ENCODE assay signal across 1 cellular context in the genomic region with DNA sequence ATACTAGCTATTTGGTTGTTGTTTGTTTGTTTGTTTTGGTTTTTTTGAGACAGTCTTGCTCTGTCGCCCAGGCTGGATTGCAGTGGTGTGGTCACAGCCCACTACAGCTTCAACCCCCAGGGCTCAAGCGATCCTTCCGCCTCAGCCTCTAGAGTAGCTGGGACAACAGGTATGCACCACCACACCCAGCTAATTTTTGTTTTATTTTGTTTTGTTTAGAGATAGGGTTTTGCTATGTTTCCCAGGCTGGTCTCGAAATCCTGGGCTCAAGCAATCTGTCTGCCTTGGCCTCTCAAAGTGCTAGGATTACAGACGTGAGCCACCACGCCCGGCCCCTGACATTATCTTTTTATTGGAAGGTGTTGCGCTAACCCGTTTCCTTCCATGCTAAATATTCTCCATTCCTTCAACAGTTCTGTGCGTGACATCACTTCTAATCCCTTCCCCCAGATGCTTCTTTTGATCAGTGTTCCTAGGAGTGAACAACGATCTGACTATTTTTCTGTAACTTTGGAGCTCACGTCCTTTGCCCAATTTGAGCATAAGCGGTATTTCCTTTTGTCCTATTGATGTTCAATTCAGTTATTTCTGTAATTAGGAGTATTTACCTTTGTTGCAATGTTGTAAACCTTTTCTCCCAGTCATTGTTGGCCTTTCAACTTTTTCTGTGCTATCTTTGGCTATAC.
A peak's percentile ranks its signal among the peaks of the same experiment; 100 is the strongest.
TF ChIP-seq lines count a peak whose summit lies in the region.

No MANE protein-coding gene starts in this region.

TF ChIP-seq in HepG2, 621 proteins besides CTCF, POLR2A, EP300 and RAD21 (continued from another document and continues in another):
- no peak; the same call in 1 of the 2 replicates for TF ChIP-seq PRDM10 (CRISPR knock-in tag; IDR thresholded peaks at IDR 0.05; ENCODE audit: low read depth)
- TF ChIP-seq, protein P1, sequence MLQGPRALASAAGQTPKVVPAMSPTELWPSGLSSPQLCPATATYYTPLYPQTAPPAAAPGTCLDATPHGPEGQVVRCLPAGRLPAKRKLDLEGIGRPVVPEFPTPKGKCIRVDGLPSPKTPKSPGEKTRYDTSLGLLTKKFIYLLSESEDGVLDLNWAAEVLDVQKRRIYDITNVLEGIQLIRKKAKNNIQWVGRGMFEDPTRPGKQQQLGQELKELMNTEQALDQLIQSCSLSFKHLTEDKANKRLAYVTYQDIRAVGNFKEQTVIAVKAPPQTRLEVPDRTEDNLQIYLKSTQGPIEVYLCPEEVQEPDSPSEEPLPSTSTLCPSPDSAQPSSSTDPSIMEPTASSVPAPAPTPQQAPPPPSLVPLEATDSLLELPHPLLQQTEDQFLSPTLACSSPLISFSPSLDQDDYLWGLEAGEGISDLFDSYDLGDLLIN (CRISPR knock-in tag; IDR thresholded peaks at IDR 0.05; ENCODE audit: borderline replicate concordance): no peak
- TF ChIP-seq PCBP2 (optimal IDR thresholded peaks at IDR 0.05; ENCODE audit: low read depth, low read length, poor library complexity, severe bottlenecking): no peak
- TF ChIP-seq ZNF296 (CRISPR knock-in tag; conservative IDR thresholded peaks at IDR 0.05): no peak
- TF ChIP-seq ZNF367 (CRISPR knock-in tag; IDR thresholded peaks at IDR 0.05; ENCODE audit: borderline replicate concordance): no peak
- TF ChIP-seq ZNF644 (CRISPR knock-in tag; IDR thresholded peaks at IDR 0.05; ENCODE audit: low read depth): no peak
- TF ChIP-seq TCF7 (IDR thresholded peaks at IDR 0.05; ENCODE audit: low read depth): peak; percentile 91
- TF ChIP-seq ZNF784 (CRISPR knock-in tag; IDR thresholded peaks at IDR 0.05; ENCODE audit: borderline replicate concordance): 0 out of 2 replicates have a peak, but pooled peaks have one; percentile 67
- TF ChIP-seq ZNF446 (CRISPR knock-in tag; IDR thresholded peaks at IDR 0.05): no peak
- no peak for TF ChIP-seq PAF1 (CRISPR knock-in tag; IDR thresholded peaks at IDR 0.05)
- TF ChIP-seq, protein P2, sequence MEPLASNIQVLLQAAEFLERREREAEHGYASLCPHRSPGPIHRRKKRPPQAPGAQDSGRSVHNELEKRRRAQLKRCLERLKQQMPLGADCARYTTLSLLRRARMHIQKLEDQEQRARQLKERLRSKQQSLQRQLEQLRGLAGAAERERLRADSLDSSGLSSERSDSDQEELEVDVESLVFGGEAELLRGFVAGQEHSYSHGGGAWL (CRISPR knock-in tag; IDR thresholded peaks at IDR 0.05): no peak
- TF ChIP-seq ZNF350 (CRISPR knock-in tag; IDR thresholded peaks at IDR 0.05; ENCODE audit: borderline replicate concordance, low read depth): peak; percentile 60; the same call in 1 of the 2 replicates
- TF ChIP-seq FUBP1 (CRISPR knock-in tag; IDR thresholded peaks at IDR 0.05; ENCODE audit: borderline replicate concordance): no peak
- TF ChIP-seq AGO2 (optimal IDR thresholded peaks at IDR 0.05; ENCODE audit: low read depth, low read length): no peak
- no peak; the same call in 1 of the 2 replicates for TF ChIP-seq HMG20B (CRISPR knock-in tag; conservative IDR thresholded peaks at IDR 0.05)
- TF ChIP-seq DNMT3B (CRISPR knock-in tag; conservative IDR thresholded peaks at IDR 0.05): no peak
- no peak for TF ChIP-seq FOSL1 (CRISPR knock-in tag; IDR thresholded peaks at IDR 0.05; ENCODE audit: borderline replicate concordance)
- TF ChIP-seq POLR2AphosphoS2 (IDR thresholded peaks at IDR 0.05; ENCODE audit: low read depth, low read length): no peak
- TF ChIP-seq ZNF329 (CRISPR knock-in tag; IDR thresholded peaks at IDR 0.05; ENCODE audit: low read depth): 0 out of 2 replicates have a peak, but pooled peaks have one; percentile 28
- no peak for TF ChIP-seq ZNF510 (CRISPR knock-in tag; IDR thresholded peaks at IDR 0.05; ENCODE audit: low read depth)
- no peak for TF ChIP-seq BRD4 (CRISPR knock-in tag; IDR thresholded peaks at IDR 0.05)
- TF ChIP-seq FLYWCH1 (CRISPR knock-in tag; IDR thresholded peaks at IDR 0.05): no peak
- peak; percentile 81 for TF ChIP-seq MEIS1 (CRISPR knock-in tag; IDR thresholded peaks at IDR 0.05; ENCODE audit: borderline replicate concordance)
- no peak for TF ChIP-seq ZNF317 (CRISPR knock-in tag; IDR thresholded peaks at IDR 0.05)
- no peak for TF ChIP-seq ZNF431 (CRISPR knock-in tag; IDR thresholded peaks at IDR 0.05; ENCODE audit: borderline replicate concordance, low read depth)
- TF ChIP-seq, protein P3, sequence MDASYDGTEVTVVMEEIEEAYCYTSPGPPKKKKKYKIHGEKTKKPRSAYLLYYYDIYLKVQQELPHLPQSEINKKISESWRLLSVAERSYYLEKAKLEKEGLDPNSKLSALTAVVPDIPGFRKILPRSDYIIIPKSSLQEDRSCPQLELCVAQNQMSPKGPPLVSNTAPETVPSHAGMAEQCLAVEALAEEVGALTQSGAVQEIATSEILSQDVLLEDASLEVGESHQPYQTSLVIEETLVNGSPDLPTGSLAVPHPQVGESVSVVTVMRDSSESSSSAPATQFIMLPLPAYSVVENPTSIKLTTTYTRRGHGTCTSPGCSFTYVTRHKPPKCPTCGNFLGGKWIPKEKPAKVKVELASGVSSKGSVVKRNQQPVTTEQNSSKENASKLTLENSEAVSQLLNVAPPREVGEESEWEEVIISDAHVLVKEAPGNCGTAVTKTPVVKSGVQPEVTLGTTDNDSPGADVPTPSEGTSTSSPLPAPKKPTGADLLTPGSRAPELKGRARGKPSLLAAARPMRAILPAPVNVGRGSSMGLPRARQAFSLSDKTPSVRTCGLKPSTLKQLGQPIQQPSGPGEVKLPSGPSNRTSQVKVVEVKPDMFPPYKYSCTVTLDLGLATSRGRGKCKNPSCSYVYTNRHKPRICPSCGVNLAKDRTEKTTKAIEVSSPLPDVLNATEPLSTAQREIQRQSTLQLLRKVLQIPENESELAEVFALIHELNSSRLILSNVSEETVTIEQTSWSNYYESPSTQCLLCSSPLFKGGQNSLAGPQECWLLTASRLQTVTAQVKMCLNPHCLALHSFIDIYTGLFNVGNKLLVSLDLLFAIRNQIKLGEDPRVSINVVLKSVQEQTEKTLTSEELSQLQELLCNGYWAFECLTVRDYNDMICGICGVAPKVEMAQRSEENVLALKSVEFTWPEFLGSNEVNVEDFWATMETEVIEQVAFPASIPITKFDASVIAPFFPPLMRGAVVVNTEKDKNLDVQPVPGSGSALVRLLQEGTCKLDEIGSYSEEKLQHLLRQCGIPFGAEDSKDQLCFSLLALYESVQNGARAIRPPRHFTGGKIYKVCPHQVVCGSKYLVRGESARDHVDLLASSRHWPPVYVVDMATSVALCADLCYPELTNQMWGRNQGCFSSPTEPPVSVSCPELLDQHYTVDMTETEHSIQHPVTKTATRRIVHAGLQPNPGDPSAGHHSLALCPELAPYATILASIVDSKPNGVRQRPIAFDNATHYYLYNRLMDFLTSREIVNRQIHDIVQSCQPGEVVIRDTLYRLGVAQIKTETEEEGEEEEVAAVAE (CRISPR knock-in tag; IDR thresholded peaks at IDR 0.05; ENCODE audit: borderline replicate concordance): no peak
- no peak for TF ChIP-seq ZNF720 (CRISPR knock-in tag; IDR thresholded peaks at IDR 0.05)
- TF ChIP-seq USF2 (IDR thresholded peaks at IDR 0.05; ENCODE audit: low read depth, low read length): no peak
- no peak for TF ChIP-seq USF2 (CRISPR knock-in tag; IDR thresholded peaks at IDR 0.05; ENCODE audit: borderline replicate concordance)
- no peak; the same call in 1 of the 2 replicates for TF ChIP-seq ZSCAN31 (CRISPR knock-in tag; IDR thresholded peaks at IDR 0.05; ENCODE audit: low read depth)
- TF ChIP-seq ZNF383 (CRISPR knock-in tag; IDR thresholded peaks at IDR 0.05; ENCODE audit: borderline replicate concordance): no peak
- no peak for TF ChIP-seq ZNF776 (CRISPR knock-in tag; IDR thresholded peaks at IDR 0.05)
- peak; percentile 37; the same call in 1 of the 2 replicates for TF ChIP-seq ZNF569 (CRISPR knock-in tag; IDR thresholded peaks at IDR 0.05; ENCODE audit: borderline replicate concordance)
- peak; percentile 38; the same call in 1 of the 2 replicates for TF ChIP-seq ZNF124 (CRISPR knock-in tag; IDR thresholded peaks at IDR 0.05)
- TF ChIP-seq, protein P4, sequence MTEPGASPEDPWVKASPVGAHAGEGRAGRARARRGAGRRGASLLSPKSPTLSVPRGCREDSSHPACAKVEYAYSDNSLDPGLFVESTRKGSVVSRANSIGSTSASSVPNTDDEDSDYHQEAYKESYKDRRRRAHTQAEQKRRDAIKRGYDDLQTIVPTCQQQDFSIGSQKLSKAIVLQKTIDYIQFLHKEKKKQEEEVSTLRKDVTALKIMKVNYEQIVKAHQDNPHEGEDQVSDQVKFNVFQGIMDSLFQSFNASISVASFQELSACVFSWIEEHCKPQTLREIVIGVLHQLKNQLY (CRISPR knock-in tag; IDR thresholded peaks at IDR 0.05): peak; percentile 66
- TF ChIP-seq HDAC2 (CRISPR knock-in tag; IDR thresholded peaks at IDR 0.05): peak; percentile 84
- peak; percentile 66; the same call in 1 of the 2 replicates for TF ChIP-seq ZBTB38 (CRISPR knock-in tag; IDR thresholded peaks at IDR 0.05)
- TF ChIP-seq, protein P5, sequence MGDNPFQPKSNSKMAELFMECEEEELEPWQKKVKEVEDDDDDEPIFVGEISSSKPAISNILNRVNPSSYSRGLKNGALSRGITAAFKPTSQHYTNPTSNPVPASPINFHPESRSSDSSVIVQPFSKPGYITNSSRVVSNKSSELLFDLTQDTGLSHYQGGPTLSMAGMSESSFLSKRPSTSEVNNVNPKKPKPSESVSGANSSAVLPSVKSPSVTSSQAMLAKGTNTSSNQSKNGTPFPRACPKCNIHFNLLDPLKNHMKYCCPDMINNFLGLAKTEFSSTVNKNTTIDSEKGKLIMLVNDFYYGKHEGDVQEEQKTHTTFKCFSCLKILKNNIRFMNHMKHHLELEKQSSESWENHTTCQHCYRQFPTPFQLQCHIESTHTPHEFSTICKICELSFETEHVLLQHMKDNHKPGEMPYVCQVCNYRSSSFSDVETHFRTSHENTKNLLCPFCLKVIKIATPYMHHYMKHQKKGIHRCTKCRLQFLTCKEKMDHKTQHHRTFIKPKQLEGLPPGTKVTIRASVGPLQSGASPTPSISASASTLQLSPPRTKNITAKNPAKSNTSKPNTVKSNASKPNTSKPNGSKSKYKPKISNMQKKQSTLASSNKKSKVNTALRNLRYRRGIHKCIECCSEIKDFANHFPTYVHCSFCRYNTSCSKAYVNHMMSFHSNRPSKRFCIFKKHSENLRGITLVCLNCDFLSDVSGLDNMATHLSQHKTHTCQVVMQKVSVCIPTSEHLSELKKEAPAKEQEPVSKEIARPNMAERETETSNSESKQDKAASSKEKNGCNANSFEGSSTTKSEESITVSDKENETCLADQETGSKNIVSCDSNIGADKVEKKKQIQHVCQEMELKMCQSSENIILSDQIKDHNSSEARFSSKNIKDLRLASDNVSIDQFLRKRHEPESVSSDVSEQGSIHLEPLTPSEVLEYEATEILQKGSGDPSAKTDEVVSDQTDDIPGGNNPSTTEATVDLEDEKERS (CRISPR knock-in tag; IDR thresholded peaks at IDR 0.05): 0 out of 2 replicates have a peak, but pooled peaks have one; percentile 49
- TF ChIP-seq FOXM1 (CRISPR knock-in tag; IDR thresholded peaks at IDR 0.05): no peak; the same call in 1 of the 2 replicates
